ENCODE assay signal across 28 cellular contexts in the genomic region with DNA sequence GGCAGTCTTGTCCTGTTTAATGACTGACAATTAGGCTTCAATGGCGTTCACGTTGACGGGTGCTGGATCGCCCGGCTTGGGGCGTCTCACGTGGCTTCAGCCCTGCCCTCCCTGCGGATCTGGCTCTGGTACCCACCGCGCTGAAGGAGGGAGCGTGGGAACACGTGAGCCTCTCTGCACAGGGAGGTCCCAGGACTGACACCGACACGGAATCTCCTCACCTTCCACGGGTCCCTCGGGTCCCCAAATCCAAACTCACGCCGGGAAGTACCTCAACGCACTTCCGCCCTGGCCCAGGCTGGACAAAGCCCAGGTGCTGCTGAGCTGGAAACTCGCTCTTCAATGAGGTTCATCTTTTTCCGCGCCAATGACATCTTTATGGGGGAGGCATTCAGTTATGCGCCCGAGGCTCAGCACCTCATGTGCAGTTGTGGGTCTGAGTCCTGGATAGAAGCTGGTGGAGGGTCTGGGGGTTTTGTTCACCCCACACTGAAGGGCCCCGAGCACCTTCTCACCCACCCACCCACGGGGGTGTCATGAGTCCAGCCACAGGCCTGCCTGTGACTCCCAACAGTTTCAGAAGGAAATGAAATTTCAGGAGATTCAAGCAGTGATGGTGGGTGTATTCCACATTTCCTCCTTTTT.
"Had no signal": no experiment of that assay in that cellular context is flagged by ENCODE, and none has a peak within 500 bp of the region (broad histone marks: within the 10 kb centered on the region; RNA-seq: fewer than 3 reads in every experiment).

No MANE protein-coding gene starts in this region.

- H3K4me3 ChIP-seq: esophagus muscularis mucosa, lung, neural progenitor cell, psoas muscle, right atrium auricular region, tibial nerve, uterus had no signal

- H3K27ac Mint-ChIP-seq: activated CD4-positive, alpha-beta T cell treated with anti-CD3 and anti-CD28 coated beads, Interleukin-2, amount 10 ng/mL, durations not matched to agents 7 days and 5 days; activated CD8-positive, alpha-beta T cell treated with anti-CD3 and anti-CD28 coated beads for 36 hours; activated naive CD4-positive, alpha-beta T cell treated with anti-CD3 and anti-CD28 coated beads, Interleukin-2, amount 50 U/mL, for 24 hours; naive thymus-derived CD8-positive, alpha-beta T cell; T-cell; T-helper 2 cell treated with Interferon-gamma antibody and Interleukin-4, amounts not matched to agents 5 μg/mL and 100 μg/mL, for 36 hours had no signal

- H3K4me1 ChIP-seq: esophagus muscularis mucosa, neural progenitor cell, psoas muscle, right atrium auricular region, tibial nerve, uterus had no signal

- DNase-seq: activated CD4-positive, alpha-beta T cell treated with anti-CD3 and anti-CD28 coated beads, Interleukin-2, amount 10 ng/mL, durations not matched to agents 7 days and 5 days; activated CD8-positive, alpha-beta T cell treated with anti-CD3 and anti-CD28 coated beads for 36 hours; activated gamma-delta T cell treated with Interleukin-2 at 50 U/mL for 16 hours; activated T-cell treated with anti-CD3 and anti-CD28 coated beads, Interleukin-2, amount 50 U/mL, for 1 hour; aorta; brain microvascular endothelial cell; caudate nucleus; dermis blood vessel endothelial cell; effector memory CD4-positive, alpha-beta T cell; glutamatergic neuron; hippocampal formation; left cardiac atrium; psoas muscle; stimulated activated CD4-positive, alpha-beta T cell treated with anti-CD3 and anti-CD28 coated beads, Interleukin-4, amount 100 ng/mL, for 4 hours; stimulated activated naive CD8-positive, alpha-beta T cell treated with anti-CD3 and anti-CD28 coated beads, Interleukin-15, Interleukin-2, amounts not matched to agents 100 U/mL and 50 U/mL, for 24 hours; substantia nigra; T-cell; uterus had no signal

- H3K4me3 Mint-ChIP-seq: activated CD4-positive, alpha-beta T cell treated with anti-CD3 and anti-CD28 coated beads, Interleukin-2, amount 10 ng/mL, durations not matched to agents 7 days and 5 days; activated CD8-positive, alpha-beta T cell treated with anti-CD3 and anti-CD28 coated beads for 36 hours; activated naive CD4-positive, alpha-beta T cell treated with anti-CD3 and anti-CD28 coated beads, Interleukin-2, amount 50 U/mL, for 24 hours; naive thymus-derived CD8-positive, alpha-beta T cell; neural progenitor cell; T-cell; T-helper 2 cell treated with Interferon-gamma antibody and Interleukin-4, amounts not matched to agents 5 μg/mL and 100 μg/mL, for 36 hours had no signal

- H2AFZ ChIP-seq: neural progenitor cell had no signal

- H3K36me3 Mint-ChIP-seq: activated naive CD4-positive, alpha-beta T cell treated with anti-CD3 and anti-CD28 coated beads, Interleukin-2, amount 50 U/mL, for 24 hours; neural progenitor cell; T-cell had no signal

- H3K9me3 Mint-ChIP-seq: activated CD4-positive, alpha-beta T cell treated with anti-CD3 and anti-CD28 coated beads, Interleukin-2, amount 10 ng/mL, durations not matched to agents 7 days and 5 days; activated CD8-positive, alpha-beta T cell treated with anti-CD3 and anti-CD28 coated beads for 36 hours; activated naive CD4-positive, alpha-beta T cell treated with anti-CD3 and anti-CD28 coated beads, Interleukin-2, amount 50 U/mL, for 24 hours; neural progenitor cell; T-helper 2 cell treated with Interferon-gamma antibody and Interleukin-4, amounts not matched to agents 5 μg/mL and 100 μg/mL, for 36 hours had no signal

- H3K4me1 Mint-ChIP-seq: activated CD4-positive, alpha-beta T cell treated with anti-CD3 and anti-CD28 coated beads, Interleukin-2, amount 10 ng/mL, durations not matched to agents 7 days and 5 days; activated naive CD4-positive, alpha-beta T cell treated with anti-CD3 and anti-CD28 coated beads, Interleukin-2, amount 50 U/mL, for 24 hours had no signal

- H3K9ac ChIP-seq: neural progenitor cell had no signal

- H3K27me3 ChIP-seq: brain microvascular endothelial cell, neural progenitor cell, right atrium auricular region, uterus had no signal

- H3K36me3 ChIP-seq: brain microvascular endothelial cell, esophagus muscularis mucosa, neural progenitor cell, right atrium auricular region, tibial nerve, uterus had no signal

- H3K27ac ChIP-seq: brain microvascular endothelial cell, esophagus muscularis mucosa, neural progenitor cell, psoas muscle, right atrium auricular region, tibial nerve, uterus, VCaP had no signal

- H3K4me2 ChIP-seq: neural progenitor cell had no signal

- H3K9me3 ChIP-seq: esophagus muscularis mucosa, psoas muscle, right atrium auricular region, tibial nerve, uterus had no signal

- ATAC-seq: activated CD4-positive, CD25-positive, alpha-beta regulatory T cell treated with anti-CD3 and anti-CD28 coated beads, Interleukin-2, amount 50 U/mL, for 24 hours; activated CD8-positive, alpha-beta T cell treated with anti-CD3 and anti-CD28 coated beads for 36 hours; left cardiac atrium; naive thymus-derived CD8-positive, alpha-beta T cell; psoas muscle; stimulated activated naive CD8-positive, alpha-beta T cell treated with anti-CD3 and anti-CD28 coated beads, Interleukin-15, Interleukin-2, amounts not matched to agents 100 U/mL and 50 U/mL, for 24 hours; T-cell had no signal
